In the genomic region with DNA sequence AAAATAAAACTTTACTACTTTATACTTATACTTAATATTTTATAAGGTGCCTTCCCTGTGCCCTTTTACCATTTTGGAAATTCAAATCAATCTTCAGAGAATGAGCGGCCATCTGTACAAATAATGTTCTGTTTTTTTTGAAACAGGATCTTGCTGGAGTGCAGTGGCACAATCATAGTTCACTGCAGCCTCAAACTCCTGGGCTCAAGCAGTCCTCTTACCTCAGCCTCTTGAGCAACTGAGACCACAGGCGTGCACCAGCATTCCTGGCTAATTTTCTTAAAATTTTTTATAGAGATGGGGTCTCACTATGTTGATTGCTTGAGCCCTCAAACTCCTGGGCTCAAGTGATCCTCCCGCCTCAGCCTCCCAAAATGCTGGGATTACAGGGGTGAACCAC, we compare ENCODE assay signal across 19 cellular contexts.
"Had no signal": no experiment of that assay in that cellular context is flagged by ENCODE, and none has a peak within 500 bp of the region (broad histone marks: within the 10 kb centered on the region; RNA-seq: fewer than 3 reads in every experiment).

No MANE protein-coding gene starts in this region.

- H3K27me3 Mint-ChIP-seq: naive thymus-derived CD4-positive, alpha-beta T cell had no signal

- H3K9me3 ChIP-seq: colonic mucosa, right atrium auricular region, stomach, thoracic aorta, transverse colon had no signal

- H3K4me3 Mint-ChIP-seq: naive thymus-derived CD4-positive, alpha-beta T cell; nephron progenitor cell had no signal

- H3K9me3 Mint-ChIP-seq: nephron progenitor cell had no signal

- DNase-seq: colonic mucosa; foreskin melanocyte; head of caudate nucleus; left colon; left ventricle myocardium superior; mesendoderm; naive thymus-derived CD4-positive, alpha-beta T cell; nephron progenitor cell; posterior cingulate gyrus; small intestine; stimulated activated CD4-positive, alpha-beta T cell treated with anti-CD3 and anti-CD28 coated beads, Interleukin-12 subunit alpha, Interleukin-12 subunit beta, amount 100 ng/mL, for 4 hours; stimulated activated naive CD4-positive, alpha-beta T cell; stomach; substantia nigra; transverse colon had no signal

- ATAC-seq: left colon; left ventricle myocardium superior; naive thymus-derived CD4-positive, alpha-beta T cell had no signal

- H3K27ac Mint-ChIP-seq: naive thymus-derived CD4-positive, alpha-beta T cell; nephron progenitor cell had no signal

- H3K4me3 ChIP-seq: colonic mucosa, hepatocyte, lung, right atrium auricular region, stomach, thoracic aorta, transverse colon had no signal

- H3K27ac ChIP-seq: colonic mucosa, hepatocyte, right atrium auricular region, stomach, thoracic aorta had no signal

- H3K4me1 ChIP-seq: colonic mucosa had no signal

- H3K27me3 ChIP-seq: colonic mucosa, hepatocyte, right atrium auricular region, stomach, transverse colon had no signal
